In genomic region chr14:95531473-95531872, GRCh38 we compare ENCODE assay signal across 13 cellular contexts. TPM values are rescaled to one million over a fixed set of nuclear protein-coding genes. Genes with fewer than 3 reads are reported as not detected.
DNase-seq lines count a peak whose midpoint lies in the region; ATAC-seq and TF ChIP-seq lines count a peak whose summit lies in the region.
"Had no signal": no experiment of that assay in that cellular context is flagged by ENCODE, and none has a peak within 500 bp of the region (broad histone marks: within the 10 kb centered on the region; RNA-seq: fewer than 3 reads in every experiment).

No MANE protein-coding gene starts in this region.

- TF ChIP-seq POLR2A in breast epithelium (IDR thresholded peaks at IDR 0.05) = no peak
- no peak for TF ChIP-seq POLR2A in testis (IDR thresholded peaks at IDR 0.05)

- ATAC-seq in HG03025 (IDR thresholded peaks at IDR 0.05; ENCODE audit: low FRiP score, unreplicated experiment) = no peak
- ATAC-seq: gastrocnemius medialis; naive thymus-derived CD8-positive, alpha-beta T cell had no signal

- H3K9me3 Mint-ChIP-seq in MCF 10A (ENCODE audit: unreplicated experiment) = no peaks in the 10 kb centered on the region
- no peaks in the 10 kb centered on the region for H3K9me3 Mint-ChIP-seq in T-helper 2 cell treated with Interferon-gamma antibody and Interleukin-4, amounts not matched to agents 5 μg/mL and 100 μg/mL, for 36 hours
- H3K9me3 Mint-ChIP-seq: CD8-positive, alpha-beta memory T cell; naive thymus-derived CD8-positive, alpha-beta T cell had no signal

- H3K27me3 Mint-ChIP-seq in MCF 10A (ENCODE audit: insufficient read depth, unreplicated experiment) = no peaks in the 10 kb centered on the region
- H3K27me3 Mint-ChIP-seq in T-helper 2 cell treated with Interferon-gamma antibody and Interleukin-4, amounts not matched to agents 5 μg/mL and 100 μg/mL, for 36 hours (ENCODE audit: low read depth) = no peaks in the 10 kb centered on the region
- H3K27me3 Mint-ChIP-seq: naive thymus-derived CD8-positive, alpha-beta T cell had no signal

- peak; percentile 72 for DNase-seq in MCF 10A (ENCODE audit: unreplicated experiment)
- DNase-seq in breast epithelium (ENCODE audit: low spot score in 2 of 2) = no peak
- DNase-seq in T-helper 2 cell treated with Interferon-gamma antibody and Interleukin-4, amounts not matched to agents 5 μg/mL and 100 μg/mL, for 36 hours (ENCODE audit: low spot score) = no peak
- DNase-seq in fibroblast of gingiva (ENCODE audit: low read depth) = peak; percentile 82
- DNase-seq in testis = no peak
- no peak for DNase-seq in hippocampal formation (lab: John Stamatoyannopoulos, UW)
- no peak for DNase-seq in D341Med (ENCODE audit: low spot score)
- DNase-seq: activated gamma-delta T cell treated with Interleukin-2 at 50 U/mL for 16 hours; CD8-positive, alpha-beta memory T cell; gastrocnemius medialis; naive thymus-derived CD8-positive, alpha-beta T cell; NCI-H510A had no signal

- peaks cover 5 to 35% of the 10 kb centered on the region in 2 donors for H3K4me1 ChIP-seq in breast epithelium
- peaks cover 51% of the 10 kb centered on the region for H3K4me1 ChIP-seq in testis

- H3K27ac ChIP-seq in breast epithelium = no peak overlapping the region
- peak overlapping the region; percentile 34 to 77 for H3K27ac ChIP-seq in testis

- H3K9me3 ChIP-seq in breast epithelium (no peaks in the 10 kb centered on the region), testis (no peaks in the 10 kb centered on the region)
- H3K9me3 ChIP-seq: gastrocnemius medialis had no signal

- no TSS peak for BruUV-seq in MCF 10A (replicated peaks; lab: Mats Ljungman, UMichigan)

- WGBS in testis, 2 donors = 35 to 41% methylated on average over 3 of the region's 3 CpGs

- CTCF ChIA-PET in MCF 10A (lab: Yijun Ruan, JAX) = interaction anchor here (1.9 to 2.2 kb wide), 2 partner anchors 87 to 89 kb away, joined by 8 to 10 read pairs; no protein-coding TSS in a partner anchor

- peaks cover 48% of the 10 kb centered on the region for H3K4me1 Mint-ChIP-seq in MCF 10A (ENCODE audit: insufficient read depth, unreplicated experiment)
- peaks cover 45% of the 10 kb centered on the region for H3K4me1 Mint-ChIP-seq in T-helper 2 cell treated with Interferon-gamma antibody and Interleukin-4, amounts not matched to agents 5 μg/mL and 100 μg/mL, for 36 hours (ENCODE audit: low read depth)

- H3K4me3 Mint-ChIP-seq in MCF 10A (ENCODE audit: unreplicated experiment) = peak overlapping the region; percentile 87
- H3K4me3 Mint-ChIP-seq in T-helper 2 cell treated with Interferon-gamma antibody and Interleukin-4, amounts not matched to agents 5 μg/mL and 100 μg/mL, for 36 hours = no peak overlapping the region

- H3K27ac Mint-ChIP-seq in MCF 10A (ENCODE audit: low read depth, unreplicated experiment) = peak overlapping the region; percentile 33
- H3K27ac Mint-ChIP-seq in T-helper 2 cell treated with Interferon-gamma antibody and Interleukin-4, amounts not matched to agents 5 μg/mL and 100 μg/mL, for 36 hours = peak overlapping the region; percentile 41

- H3K4me3 ChIP-seq in breast epithelium (no peak overlapping the region), testis (no peak overlapping the region)

- no peaks in the 10 kb centered on the region for H3K36me3 ChIP-seq in breast epithelium
- no peaks in the 10 kb centered on the region for H3K36me3 ChIP-seq in testis (ENCODE audit: low read depth, missing control alignments)
- H3K36me3 ChIP-seq: gastrocnemius medialis had no signal

- intact Hi-C loops in MCF 10A (cut with micrococcal nuclease) = no loop called here
- intact Hi-C loops in breast epithelium (cut with DNase I; ENCODE audit: low total_unique reads) = loop anchor here (5.0 kb wide), 1 partner anchor 94 kb away; no protein-coding TSS in a partner anchor
- intact Hi-C loops in testis (cut with DNase I; ENCODE audit: low total_unique reads) = no loop called here

- POLR2A ChIA-PET in MCF 10A (lab: Yijun Ruan, JAX) = interaction anchor here (0.7 to 1.9 kb wide), 9 partner anchors 9 to 832 kb away, joined by 3 to 8 read pairs (median 3); partner anchors contain the start of genes ATG2B and GSKIP

- TF ChIP-seq CTCF in MCF 10A (IDR thresholded peaks at IDR 0.05; ENCODE audit: unreplicated experiment) (no peak), breast epithelium (IDR thresholded peaks at IDR 0.05) (no peak), testis (IDR thresholded peaks at IDR 0.05) (no peak)

- H3K27me3 ChIP-seq in breast epithelium = no peaks in the 10 kb centered on the region
- H3K27me3 ChIP-seq in testis = no peaks in the 10 kb centered on the region
- H3K27me3 ChIP-seq: gastrocnemius medialis had no signal

- peaks cover 21% of the 10 kb centered on the region for H3K36me3 Mint-ChIP-seq in MCF 10A (ENCODE audit: insufficient read depth, unreplicated experiment)
- H3K36me3 Mint-ChIP-seq in T-helper 2 cell treated with Interferon-gamma antibody and Interleukin-4, amounts not matched to agents 5 μg/mL and 100 μg/mL, for 36 hours (ENCODE audit: low read depth) = peaks cover 25% of the 10 kb centered on the region

RNA-seq across cellular contexts. Expression of gene GLRX5, which starts 3.4 kb away (rescaled TPM):
- total RNA-seq in MCF 10A (2022) = 32.2 and 39.8 TPM in 2 replicates
- total RNA-seq in breast epithelium = 10 to 100 TPM; 29.1 to 36.1 (median 33.6) TPM
- total RNA-seq in testis = 10 to 100 TPM; 83.9 to 95.0 TPM
- polyA plus RNA-seq in testis (ENCODE audit: insufficient read depth, low read depth, low replicate concordance) = 101 TPM

RNA-seq across cellular contexts. Expression of gene SYNE3, which starts 15.0 kb away (rescaled TPM):
- 8.9 and 9.5 TPM in 2 replicates for total RNA-seq in MCF 10A (2022)
- 100 to 1,000 TPM in 1 of 3 donors, 10 to 100 TPM in 2; 13.5 to 112 (median 22.0) TPM for total RNA-seq in breast epithelium
- 10 to 100 TPM; 37.6 to 38.9 TPM for total RNA-seq in testis
- 8.3 TPM for polyA plus RNA-seq in testis (ENCODE audit: insufficient read depth, low read depth, low replicate concordance)

Comparison
In these comparisons a context has a peak if more than half of its experiments do, and no peak if none do; other contexts are left out.
1. DNase-seq: peak in MCF 10A (single experiment) and fibroblast of gingiva (single experiment); none in breast epithelium (0 of 2), T-helper 2 cell treated with Interferon-gamma antibody and Interleukin-4, amounts not matched to agents 5 μg/mL and 100 μg/mL, for 36 hours (single experiment), testis (single experiment), hippocampal formation (0 of 2) and D341Med (single experiment).
2. H3K27ac ChIP-seq: peak in testis (2 of 2); none in breast epithelium (0 of 2).